ENCODE assay signal across 23 cellular contexts in the genomic region with DNA sequence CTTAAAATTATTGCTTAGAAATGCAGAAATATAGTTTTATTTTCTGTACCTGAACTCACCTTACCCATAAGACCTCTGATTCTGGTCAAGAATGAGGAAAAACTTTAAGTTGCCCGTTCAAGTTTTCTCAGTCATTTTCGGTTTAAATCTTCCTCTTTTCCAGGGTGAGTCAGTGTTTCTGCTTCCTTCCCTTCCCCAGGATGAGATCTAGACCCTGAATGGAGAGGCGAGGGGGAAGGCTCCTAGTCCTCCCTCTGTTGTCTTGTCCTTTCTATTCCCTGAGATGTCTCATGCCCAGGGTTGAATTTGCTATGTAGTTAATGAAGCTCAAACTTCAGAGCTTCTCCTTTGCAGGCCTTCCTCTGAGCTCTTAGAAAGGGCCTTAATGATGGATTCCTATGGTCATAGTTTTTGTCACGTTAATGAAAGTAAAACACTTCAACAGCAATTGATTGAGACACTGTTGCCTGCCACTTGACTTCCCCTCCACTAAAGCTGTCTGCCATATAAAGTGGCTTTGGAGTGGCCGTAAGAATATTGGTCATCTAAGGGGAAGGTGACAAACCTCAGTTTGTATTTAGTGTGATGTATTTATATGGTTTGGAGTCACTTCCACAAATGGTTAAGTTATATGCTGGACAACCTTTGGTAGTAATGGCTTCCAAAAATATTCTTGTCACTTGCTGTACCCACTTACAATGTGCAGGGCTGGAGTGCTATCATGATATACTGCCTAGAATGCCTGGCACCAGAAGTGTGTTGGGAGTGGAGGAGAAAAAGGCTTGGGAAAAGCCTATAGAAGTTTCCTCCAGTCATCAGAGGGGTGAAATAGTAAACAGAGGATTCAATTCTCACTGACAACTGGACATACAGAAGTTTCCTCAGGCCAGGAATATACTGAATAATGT. TPM values are rescaled to one million over a fixed set of nuclear protein-coding genes. Genes with fewer than 3 reads are reported as not detected.
DNase-seq lines count a peak whose midpoint lies in the region; ATAC-seq and TF ChIP-seq lines count a peak whose summit lies in the region.
"Had no signal": no experiment of that assay in that cellular context is flagged by ENCODE, and none has a peak within 500 bp of the region (broad histone marks: within the 10 kb centered on the region; RNA-seq: fewer than 3 reads in every experiment).

No MANE protein-coding gene starts in this region.

- H3K9me2 ChIP-seq in Karpas-422 (replicated peaks; ENCODE audit: insufficient read depth, low read length), result no peaks in the 10 kb centered on the region
- no peaks in the 10 kb centered on the region for H3K9me2 ChIP-seq in OCI-LY7 (ENCODE audit: insufficient read depth, low read length)

- no TSS peak for BruUV-seq in OCI-LY7 (replicated peaks; lab: Mats Ljungman, UMichigan)

- peaks cover 40% of the 10 kb centered on the region for H3K4me1 Mint-ChIP-seq in CD14-positive monocyte
- H3K4me1 Mint-ChIP-seq: mesothelial cell of epicardium, neural crest cell had no signal

- H3K27ac ChIP-seq in Karpas-422 (ENCODE audit: low read length) (no peak overlapping the region), OCI-LY7 (ENCODE audit: low read depth, low read length, poor library complexity, severe bottlenecking) (no peak overlapping the region), lower lobe of right lung (peak overlapping the region; percentile 38), SJCRH30 (no peak overlapping the region)
- H3K27ac ChIP-seq: gastroesophageal sphincter, psoas muscle, SK-N-MC had no signal

- H3K27ac Mint-ChIP-seq in CD14-positive monocyte, result peak overlapping the region; percentile 82 to 96 (median 92)
- H3K27ac Mint-ChIP-seq: activated CD4-positive, alpha-beta T cell treated with anti-CD3 and anti-CD28 coated beads for 36 hours; activated naive CD8-positive, alpha-beta T cell treated with anti-CD3 and anti-CD28 coated beads for 36 hours; mesothelial cell of epicardium had no signal

- H3K4me3 Mint-ChIP-seq in CD14-positive monocyte, result peak overlapping the region; percentile 66 to 78
- H3K4me3 Mint-ChIP-seq: activated CD4-positive, alpha-beta T cell treated with anti-CD3 and anti-CD28 coated beads for 36 hours; activated naive CD8-positive, alpha-beta T cell treated with anti-CD3 and anti-CD28 coated beads for 36 hours; mesothelial cell of epicardium; neural crest cell had no signal

- peak overlapping the region; percentile 93; the same call in 1 of the 2 replicates for H2AFZ ChIP-seq in Karpas-422 (ENCODE audit: low read length)
- H2AFZ ChIP-seq in OCI-LY7 (ENCODE audit: low read length), result peak overlapping the region; percentile 57; the same call in 1 of the 2 replicates

- H3K27me3 ChIP-seq in Karpas-422 (ENCODE audit: low read length) (no peaks in the 10 kb centered on the region), lower lobe of right lung (ENCODE audit: low read depth) (no peaks in the 10 kb centered on the region), SJCRH30 (no peaks in the 10 kb centered on the region)
- H3K27me3 ChIP-seq: esophagus squamous epithelium, gastroesophageal sphincter had no signal

- intact Hi-C loops in CD14-positive monocyte (cut with micrococcal nuclease) (loop anchor here (5.0 to 10.0 kb wide), 2 partner anchors 35 to 47 kb away; no protein-coding TSS in a partner anchor), OCI-LY7 (cut with micrococcal nuclease; ENCODE audit: unreplicated experiment) (no loop called here), lower lobe of right lung (cut with DNase I) (no loop called here)

- no peaks in the 10 kb centered on the region for H4K20me1 ChIP-seq in Karpas-422 (ENCODE audit: insufficient read depth, low read depth, low read length)
- no peaks in the 10 kb centered on the region for H4K20me1 ChIP-seq in OCI-LY7 (ENCODE audit: insufficient read depth, low read length)

- H3K9me3 Mint-ChIP-seq in CD14-positive monocyte, result peaks cover 0 to 5% (median 0%) of the 10 kb centered on the region in 7 donors

- TF ChIP-seq CTCF in CD14-positive monocyte (IDR thresholded peaks at IDR 0.05), result no peak
- no peak for TF ChIP-seq CTCF in OCI-LY7 (conservative IDR thresholded peaks at IDR 0.05; ENCODE audit: low read length)
- TF ChIP-seq CTCF in lower lobe of right lung (IDR thresholded peaks at IDR 0.05), result no peak

- no peak overlapping the region for H3K4me3 ChIP-seq in Karpas-422 (ENCODE audit: low read length)
- no peak overlapping the region for H3K4me3 ChIP-seq in OCI-LY7 (ENCODE audit: low read depth, low read length, poor library complexity, severe bottlenecking)
- no peak overlapping the region for H3K4me3 ChIP-seq in lower lobe of right lung
- H3K4me3 ChIP-seq in SJCRH30, result no peak overlapping the region
- H3K4me3 ChIP-seq: esophagus squamous epithelium, gastroesophageal sphincter, psoas muscle, SK-N-MC, smooth muscle cell had no signal

- H3K9ac ChIP-seq in Karpas-422 (ENCODE audit: low read length), result 0 out of 2 replicates have a peak overlapping the region, but pooled peaks have one; percentile 17

- peak overlapping the region; percentile 36 for H3K4me2 ChIP-seq in Karpas-422 (ENCODE audit: low read depth, low read length, poor library complexity, severe bottlenecking)
- peak overlapping the region; percentile 2; the same call in 1 of the 2 replicates for H3K4me2 ChIP-seq in OCI-LY7 (ENCODE audit: low read length)
- H3K4me2 ChIP-seq: smooth muscle cell had no signal

- H3K36me3 Mint-ChIP-seq in CD14-positive monocyte, result peaks cover 0 to 2% of the 10 kb centered on the region in 2 donors
- H3K36me3 Mint-ChIP-seq: mesothelial cell of epicardium had no signal

- POLR2A ChIA-PET in OCI-LY7 (lab: Charles Lee), result interaction anchor here (1.0 to 1.3 kb wide), 2 partner anchors 8 to 11 kb away, joined by 3 read pairs; no protein-coding TSS in a partner anchor

- DNase-seq in CD14-positive monocyte (ENCODE audit: low spot score) (peak; percentile 51), Karpas-422 (no peak), OCI-LY7 (ENCODE audit: low spot score) (no peak), lower lobe of right lung (no peak), NCI-H1105 (lab: John Stamatoyannopoulos, UW) (no peak), NCI-H1092 (lab: John Stamatoyannopoulos, UW) (no peak), SJCRH30 (no peak)
- DNase-seq: activated CD4-positive, alpha-beta T cell treated with anti-CD3 and anti-CD28 coated beads for 36 hours; activated naive CD8-positive, alpha-beta T cell treated with anti-CD3 and anti-CD28 coated beads for 36 hours; DMS79; esophagus squamous epithelium; NCI-H1436; NCI-H2171; psoas muscle; stimulated activated CD4-positive, alpha-beta T cell treated with anti-CD3 and anti-CD28 coated beads, Interleukin-4, amount 100 ng/mL, for 24 hours; T-helper 9 cell had no signal

- H3K27me3 Mint-ChIP-seq in CD14-positive monocyte (ENCODE audit: low read depth in 3 of 3), result no peaks in the 10 kb centered on the region
- H3K27me3 Mint-ChIP-seq: activated CD4-positive, alpha-beta T cell treated with anti-CD3 and anti-CD28 coated beads for 36 hours; activated naive CD8-positive, alpha-beta T cell treated with anti-CD3 and anti-CD28 coated beads for 36 hours had no signal

- H3K36me3 ChIP-seq in Karpas-422 (ENCODE audit: insufficient read depth, low read length) (no peaks in the 10 kb centered on the region), OCI-LY7 (ENCODE audit: insufficient read depth, low read length) (no peaks in the 10 kb centered on the region; the same call in 1 of the 2 replicates), lower lobe of right lung (no peaks in the 10 kb centered on the region), SJCRH30 (no peaks in the 10 kb centered on the region)
- H3K36me3 ChIP-seq: esophagus squamous epithelium, gastroesophageal sphincter had no signal

- H3K9me3 ChIP-seq in Karpas-422 (ENCODE audit: low read length), result no peaks in the 10 kb centered on the region
- no peaks in the 10 kb centered on the region for H3K9me3 ChIP-seq in OCI-LY7 (ENCODE audit: low read length)
- no peaks in the 10 kb centered on the region for H3K9me3 ChIP-seq in lower lobe of right lung
- no peaks in the 10 kb centered on the region for H3K9me3 ChIP-seq in SJCRH30 (replicated peaks)
- H3K9me3 ChIP-seq: esophagus squamous epithelium, psoas muscle had no signal

- H3K4me1 ChIP-seq in Karpas-422 (ENCODE audit: low read length), result peaks cover 14% of the 10 kb centered on the region
- H3K4me1 ChIP-seq in OCI-LY7 (ENCODE audit: insufficient read depth, low read length, poor library complexity, severe bottlenecking), result peaks cover 11% of the 10 kb centered on the region
- H3K4me1 ChIP-seq in lower lobe of right lung, result no peaks in the 10 kb centered on the region
- no peaks in the 10 kb centered on the region for H3K4me1 ChIP-seq in SJCRH30
- H3K4me1 ChIP-seq: esophagus squamous epithelium, gastroesophageal sphincter, psoas muscle had no signal

- peak; percentile 56 to 62 for ATAC-seq in lower lobe of right lung
- ATAC-seq in GM21723 (IDR thresholded peaks at IDR 0.05; ENCODE audit: unreplicated experiment), result no peak
- ATAC-seq: activated CD4-positive, alpha-beta T cell treated with anti-CD3 and anti-CD28 coated beads for 36 hours; gastroesophageal sphincter; Panc1; psoas muscle had no signal

- CTCF ChIA-PET in OCI-LY7 (lab: Charles Lee; ENCODE audit: unreplicated experiment), result no interaction called here

- H3K79me2 ChIP-seq in Karpas-422 (ENCODE audit: low read length), result no peaks in the 10 kb centered on the region
- H3K79me2 ChIP-seq in OCI-LY7 (ENCODE audit: insufficient read depth, low read depth, low read length), result no peaks in the 10 kb centered on the region

RNA-seq across cellular contexts. Expression of a gene that starts 24.3 kb away (rescaled TPM):
- 1 to 10 TPM; 1.1 to 3.3 TPM for polyA plus RNA-seq in CD14-positive monocyte
- 0.40 and 0.63 TPM in 2 replicates for total RNA-seq in Karpas-422 (2014; rRNA removed; shearing (Covaris generic); ENCODE audit: low replicate concordance)
- 3.6 and 4.6 TPM in 2 replicates for total RNA-seq in OCI-LY7 (2014; rRNA removed; shearing (Covaris generic))
- 9.3 and 9.9 TPM in 2 replicates for total RNA-seq in OCI-LY7 (2022)
- 34.2 TPM for total RNA-seq in lower lobe of right lung
- 0.08 and 0.12 TPM in 2 replicates for total RNA-seq in SJCRH30 (2014; rRNA removed; shearing (Covaris generic))

Comparison
In these comparisons a context has a peak if more than half of its experiments do, and no peak if none do; other contexts are left out.
1. intact Hi-C loops: an anchor here in CD14-positive monocyte (5.0 to 10.0 kb wide); none called in OCI-LY7 and lower lobe of right lung.